8 cellular contexts compared by ENCODE assay signal in the genomic region with DNA sequence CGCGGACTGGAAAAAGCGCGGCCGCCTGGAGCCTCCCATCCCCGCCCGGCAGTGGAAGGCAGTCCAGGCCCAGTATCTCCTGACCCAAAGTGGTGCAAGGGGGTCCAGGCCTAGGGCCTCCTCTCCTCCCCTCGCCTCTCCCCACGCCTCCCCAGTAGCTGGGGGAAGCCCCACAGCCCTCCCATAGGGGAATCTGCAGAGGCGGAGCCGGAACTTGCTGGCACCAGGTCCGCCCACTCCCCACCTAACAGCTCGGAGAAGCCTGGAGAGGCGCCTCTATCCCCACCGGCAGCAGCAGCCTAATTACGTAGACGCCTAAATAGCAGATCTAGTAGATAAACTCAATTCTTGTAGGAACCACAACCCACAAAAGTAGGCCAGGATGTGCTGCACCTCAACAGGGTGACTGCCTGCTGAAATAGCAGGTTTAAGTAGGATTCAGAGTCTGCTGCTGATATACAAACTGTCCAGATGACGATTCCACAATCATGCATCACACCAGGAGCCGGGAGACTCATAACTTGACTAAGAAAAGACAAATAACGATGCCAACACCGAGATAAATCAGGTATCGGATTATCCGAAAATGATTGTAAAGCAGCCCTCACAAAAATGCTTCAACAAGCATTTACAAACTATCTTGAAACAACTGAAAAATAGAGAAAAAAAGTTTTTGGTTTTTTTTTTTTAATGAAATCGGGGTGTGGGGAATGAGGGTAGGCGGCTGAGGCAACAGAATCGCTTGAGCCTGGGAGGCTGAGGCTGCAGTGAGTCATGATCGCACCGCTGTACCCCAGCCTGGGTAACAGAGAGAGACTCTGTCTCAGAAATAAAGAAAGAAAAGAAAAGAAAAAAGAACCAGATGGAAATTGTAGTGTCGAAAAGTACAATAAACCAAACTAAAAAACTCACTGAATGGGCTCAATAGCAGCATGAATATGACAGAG. TPM values are rescaled to one million over a fixed set of nuclear protein-coding genes. Genes with fewer than 3 reads are reported as not detected.
DNase-seq lines count a peak whose midpoint lies in the region; ATAC-seq and TF ChIP-seq lines count a peak whose summit lies in the region.

No MANE protein-coding gene starts in this region.

- peak overlapping the region; percentile 42 for H3K4me3 ChIP-seq in GM23338

- peak overlapping the region; percentile 76 for H3K4me2 ChIP-seq in GM23338

- H3K4me3 Mint-ChIP-seq in GM23338 = peak overlapping the region; percentile 62
- peak overlapping the region; percentile 2 for H3K4me3 Mint-ChIP-seq in glutamatergic neuron (ENCODE audit: unreplicated experiment)
- H3K4me3 Mint-ChIP-seq in progenitor cell of endocrine pancreas (ENCODE audit: low read depth) = no peak overlapping the region

- no peaks in the 10 kb centered on the region for H3K79me2 ChIP-seq in GM23338 (replicated peaks; ENCODE audit: insufficient read depth)

- no peak overlapping the region for H3K27ac ChIP-seq in GM23338 (ENCODE audit: low read depth)

- ATAC-seq in GM23338 (peak; percentile 99), HG03175 (IDR thresholded peaks at IDR 0.05; ENCODE audit: unreplicated experiment) (no peak)

- H3K9me3 Mint-ChIP-seq in GM23338 = no peaks in the 10 kb centered on the region
- H3K9me3 Mint-ChIP-seq in glutamatergic neuron (ENCODE audit: unreplicated experiment) = peaks cover 3% of the 10 kb centered on the region
- no peaks in the 10 kb centered on the region for H3K9me3 Mint-ChIP-seq in progenitor cell of endocrine pancreas (ENCODE audit: low read depth)

- no peaks in the 10 kb centered on the region for H3K36me3 Mint-ChIP-seq in GM23338 (ENCODE audit: low read depth)
- H3K36me3 Mint-ChIP-seq in glutamatergic neuron (ENCODE audit: unreplicated experiment) = no peaks in the 10 kb centered on the region
- no peaks in the 10 kb centered on the region for H3K36me3 Mint-ChIP-seq in progenitor cell of endocrine pancreas (ENCODE audit: insufficient read depth)

- no peaks in the 10 kb centered on the region; the same call in 1 of the 2 replicates for H3F3A ChIP-seq in GM23338 (replicated peaks; ENCODE audit: low read depth)

- TF ChIP-seq CTCF in GM23338 (conservative IDR thresholded peaks at IDR 0.05; ENCODE audit: low read depth in 2 of 2) (no peak), glutamatergic neuron (IDR thresholded peaks at IDR 0.05; ENCODE audit: partially characterized antibody, unreplicated experiment) (no peak), progenitor cell of endocrine pancreas (IDR thresholded peaks at IDR 0.05; ENCODE audit: unreplicated experiment) (no peak)

- peaks cover 7% of the 10 kb centered on the region; the same call in 2 of the 3 replicates for H3K4me1 Mint-ChIP-seq in GM23338
- no peaks in the 10 kb centered on the region for H3K4me1 Mint-ChIP-seq in glutamatergic neuron (ENCODE audit: low read depth, unreplicated experiment)
- no peaks in the 10 kb centered on the region for H3K4me1 Mint-ChIP-seq in progenitor cell of endocrine pancreas (ENCODE audit: low read depth)

- H3K27me3 ChIP-seq in GM23338 (ENCODE audit: insufficient read depth) = peaks cover 9% of the 10 kb centered on the region; the same call in 1 of the 2 replicates

- DNase-seq in GM23338 (ENCODE audit: low spot score) (peak; percentile 77), glutamatergic neuron (no peak), NCI-H2171 treated with DMSO at 0.1 percent for 48 hours (lab: John Stamatoyannopoulos, UW) (no peak), progenitor cell of endocrine pancreas (ENCODE audit: low spot score, unreplicated experiment) (no peak), NCI-H526 treated with DMSO at 0.1 percent for 48 hours (lab: John Stamatoyannopoulos, UW) (no peak)
- DNase-seq in activated CD4-positive, alpha-beta T cell treated with anti-CD3 and anti-CD28 coated beads, Interleukin-2, amount 50 U/mL, for 4 hours = peak; percentile 87 to 88
- DNase-seq in stimulated activated CD8-positive, alpha-beta memory T cell treated with anti-CD3 and anti-CD28 coated beads, Interleukin-15, amount 100 ng/mL, for 24 hours (ENCODE audit: low read depth) = peak; percentile 42

- H3K9me2 ChIP-seq in GM23338 (ENCODE audit: insufficient read depth) = no peaks in the 10 kb centered on the region

- H3K27me3 Mint-ChIP-seq in GM23338 (ENCODE audit: insufficient read depth, low read depth, poor library complexity) = peaks cover 10% of the 10 kb centered on the region
- peaks cover 2% of the 10 kb centered on the region for H3K27me3 Mint-ChIP-seq in glutamatergic neuron (ENCODE audit: unreplicated experiment)
- peaks cover 24% of the 10 kb centered on the region for H3K27me3 Mint-ChIP-seq in progenitor cell of endocrine pancreas

- H3K27ac Mint-ChIP-seq in GM23338 (0 out of 2 replicates have a peak overlapping the region, but pooled peaks have one; percentile 72), glutamatergic neuron (ENCODE audit: unreplicated experiment) (no peak overlapping the region), progenitor cell of endocrine pancreas (no peak overlapping the region)

- H4K20me1 ChIP-seq in GM23338 (replicated peaks; ENCODE audit: insufficient read depth) = no peaks in the 10 kb centered on the region

- peak overlapping the region; percentile 93 for H2AFZ ChIP-seq in GM23338

- peaks cover 12% of the 10 kb centered on the region for H3K4me1 ChIP-seq in GM23338 (ENCODE audit: insufficient read depth)

- no peaks in the 10 kb centered on the region for H3K36me3 ChIP-seq in GM23338 (ENCODE audit: insufficient read depth)

TF ChIP-seq in GM23338, 12 proteins besides CTCF, POLR2A, EP300 and RAD21:
- TF ChIP-seq POLR2AphosphoS5 (IDR thresholded peaks at IDR 0.05; ENCODE audit: low read depth) (peak; percentile 38; the same call in 1 of the 2 replicates), ZNF114 (CRISPR knock-in tag; IDR thresholded peaks at IDR 0.05) (no peak), JUNB (IDR thresholded peaks at IDR 0.05; ENCODE audit: unreplicated experiment) (no peak)
- TF ChIP-seq, protein P1, sequence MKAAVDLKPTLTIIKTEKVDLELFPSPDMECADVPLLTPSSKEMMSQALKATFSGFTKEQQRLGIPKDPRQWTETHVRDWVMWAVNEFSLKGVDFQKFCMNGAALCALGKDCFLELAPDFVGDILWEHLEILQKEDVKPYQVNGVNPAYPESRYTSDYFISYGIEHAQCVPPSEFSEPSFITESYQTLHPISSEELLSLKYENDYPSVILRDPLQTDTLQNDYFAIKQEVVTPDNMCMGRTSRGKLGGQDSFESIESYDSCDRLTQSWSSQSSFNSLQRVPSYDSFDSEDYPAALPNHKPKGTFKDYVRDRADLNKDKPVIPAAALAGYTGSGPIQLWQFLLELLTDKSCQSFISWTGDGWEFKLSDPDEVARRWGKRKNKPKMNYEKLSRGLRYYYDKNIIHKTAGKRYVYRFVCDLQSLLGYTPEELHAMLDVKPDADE (IDR thresholded peaks at IDR 0.05) = no peak
TF ChIP-seq in GM23338: peak in this region for 1.

RNA-seq across cellular contexts. Expression of a gene that starts 11.4 kb away (rescaled TPM):
- total RNA-seq in GM23338 (2014; rRNA removed; shearing (Covaris generic)) = 33.8 and 36.1 TPM in 2 replicates
- 12.3 and 13.1 TPM in 2 replicates for polyA plus RNA-seq in GM23338 (2016; fragmentation: Nextera tagmentation; extraction: Ambion mirVana)
- total RNA-seq in glutamatergic neuron (ENCODE audit: unreplicated experiment) = 73.7 TPM
- total RNA-seq in progenitor cell of endocrine pancreas = 57.3 and 65.7 TPM in 2 replicates

RNA-seq across cellular contexts. Expression of a gene that starts 14.6 kb away (rescaled TPM):
- total RNA-seq in GM23338 (2014; rRNA removed; shearing (Covaris generic)) = 28.0 and 31.9 TPM in 2 replicates
- 8.5 and 9.0 TPM in 2 replicates for polyA plus RNA-seq in GM23338 (2016; fragmentation: Nextera tagmentation; extraction: Ambion mirVana)
- total RNA-seq in glutamatergic neuron (ENCODE audit: unreplicated experiment) (53.5 TPM), progenitor cell of endocrine pancreas (34.3 and 36.5 TPM in 2 replicates)

Comparison
In these comparisons a context has a peak if more than half of its experiments do, and no peak if none do; other contexts are left out.
1. DNase-seq: peak in GM23338 (single experiment), activated CD4-positive, alpha-beta T cell treated with anti-CD3 and anti-CD28 coated beads, Interleukin-2, amount 50 U/mL, for 4 hours (2 of 2) and stimulated activated CD8-positive, alpha-beta memory T cell treated with anti-CD3 and anti-CD28 coated beads, Interleukin-15, amount 100 ng/mL, for 24 hours (single experiment); none in glutamatergic neuron (single experiment), NCI-H2171 treated with DMSO at 0.1 percent for 48 hours (single experiment), progenitor cell of endocrine pancreas (single experiment) and NCI-H526 treated with DMSO at 0.1 percent for 48 hours (single experiment).